ENCODE assay signal across 26 cellular contexts in genomic region chr14:79451601-79452000, GRCh38.
"Had no signal": no experiment of that assay in that cellular context is flagged by ENCODE, and none has a peak within 500 bp of the region (broad histone marks: within the 10 kb centered on the region; RNA-seq: fewer than 3 reads in every experiment).

No MANE protein-coding gene starts in this region.

- H3K27me3 Mint-ChIP-seq: activated CD4-positive, alpha-beta memory T cell treated with anti-CD3 and anti-CD28 coated beads, Interleukin-2, amount 10 ng/mL, durations not matched to agents 7 days and 5 days; activated CD4-positive, alpha-beta T cell treated with anti-CD3 and anti-CD28 coated beads, Interleukin-2, amount 10 ng/mL, durations not matched to agents 7 days and 5 days; activated T-helper 17 cell treated with anti-CD3 and anti-CD28 coated beads, Interleukin-2, amount 50 U/mL, for 72 hours; central memory CD8-positive, alpha-beta T cell had no signal

- H3K4me3 ChIP-seq: esophagus squamous epithelium, gastroesophageal sphincter, heart right ventricle had no signal

- H3K27ac ChIP-seq: brain microvascular endothelial cell, epithelial cell of prostate, esophagus squamous epithelium, gastroesophageal sphincter, heart right ventricle had no signal

- H3K36me3 Mint-ChIP-seq: activated naive CD8-positive, alpha-beta T cell had no signal

- H3K4me1 ChIP-seq: esophagus squamous epithelium, heart right ventricle had no signal

- H3K27ac Mint-ChIP-seq: activated CD4-positive, alpha-beta memory T cell treated with anti-CD3 and anti-CD28 coated beads, Interleukin-2, amount 10 ng/mL, durations not matched to agents 7 days and 5 days; activated CD4-positive, alpha-beta T cell treated with anti-CD3 and anti-CD28 coated beads, Interleukin-2, amount 10 ng/mL, durations not matched to agents 7 days and 5 days; activated naive CD8-positive, alpha-beta T cell; activated T-helper 17 cell treated with anti-CD3 and anti-CD28 coated beads, Interleukin-2, amount 50 U/mL, for 72 hours; WTC11 had no signal

- H3K4me3 Mint-ChIP-seq: activated CD4-positive, alpha-beta memory T cell treated with anti-CD3 and anti-CD28 coated beads, Interleukin-2, amount 10 ng/mL, durations not matched to agents 7 days and 5 days; activated CD4-positive, alpha-beta T cell treated with anti-CD3 and anti-CD28 coated beads, Interleukin-2, amount 10 ng/mL, durations not matched to agents 7 days and 5 days; activated naive CD8-positive, alpha-beta T cell; activated T-cell treated with anti-CD3 and anti-CD28 coated beads, Interleukin-2, amount 50 U/mL, for 4 hours; activated T-helper 17 cell treated with anti-CD3 and anti-CD28 coated beads, Interleukin-2, amount 50 U/mL, for 72 hours; central memory CD8-positive, alpha-beta T cell; WTC11 had no signal

- H3K27me3 ChIP-seq: brain microvascular endothelial cell, esophagus squamous epithelium, gastroesophageal sphincter, heart right ventricle had no signal

- H3K36me3 ChIP-seq: brain microvascular endothelial cell, esophagus squamous epithelium, gastroesophageal sphincter, heart right ventricle had no signal

- H3K9me3 ChIP-seq: esophagus squamous epithelium, gastroesophageal sphincter, heart right ventricle had no signal

- H3K9me3 Mint-ChIP-seq: activated CD4-positive, alpha-beta T cell treated with anti-CD3 and anti-CD28 coated beads, Interleukin-2, amount 10 ng/mL, durations not matched to agents 7 days and 5 days had no signal

- H3K4me1 Mint-ChIP-seq: activated CD4-positive, alpha-beta memory T cell treated with anti-CD3 and anti-CD28 coated beads, Interleukin-2, amount 10 ng/mL, durations not matched to agents 7 days and 5 days; activated CD4-positive, alpha-beta T cell treated with anti-CD3 and anti-CD28 coated beads, Interleukin-2, amount 10 ng/mL, durations not matched to agents 7 days and 5 days; activated T-helper 17 cell treated with anti-CD3 and anti-CD28 coated beads, Interleukin-2, amount 50 U/mL, for 72 hours; central memory CD8-positive, alpha-beta T cell; WTC11 had no signal

- DNase-seq: activated CD4-positive, alpha-beta memory T cell treated with anti-CD3 and anti-CD28 coated beads, Interleukin-2, amount 10 ng/mL, durations not matched to agents 7 days and 5 days; activated CD4-positive, alpha-beta T cell treated with anti-CD3 and anti-CD28 coated beads for 1 hour; activated CD4-positive, alpha-beta T cell treated with anti-CD3 and anti-CD28 coated beads for 4 hours; activated CD4-positive, alpha-beta T cell treated with anti-CD3 and anti-CD28 coated beads, Interleukin-2, amount 10 ng/mL, durations not matched to agents 7 days and 5 days; activated CD4-positive, alpha-beta T cell treated with anti-CD3 and anti-CD28 coated beads, Interleukin-2, amount 50 U/mL, for 4 hours; activated effector memory CD4-positive, alpha-beta T cell treated with Interleukin-2 at 50 U/mL for 16 hours; activated gamma-delta T cell treated with Interleukin-2 at 50 U/mL for 16 hours; activated naive CD4-positive, alpha-beta T cell treated with anti-CD3 and anti-CD28 coated beads, Interleukin-2, amount 50 U/mL, for 16 hours; activated naive CD4-positive, alpha-beta T cell treated with Interleukin-2 at 50 U/mL for 16 hours; activated T-cell treated with anti-CD3 and anti-CD28 coated beads, Interleukin-2, amount 50 U/mL, for 4 hours; amniotic stem cell; anterior cingulate cortex; brain microvascular endothelial cell; cortex of kidney; dermis blood vessel endothelial cell; effector CD8-positive, alpha-beta T cell; esophagus squamous epithelium; foreskin melanocyte; heart right ventricle; T-helper 2 cell had no signal

- ATAC-seq: activated T-cell treated with anti-CD3 and anti-CD28 coated beads, Interleukin-2, amount 50 U/mL, for 4 hours; activated T-helper 17 cell treated with anti-CD3 and anti-CD28 coated beads, Interleukin-2, amount 50 U/mL, for 72 hours; gastroesophageal sphincter; heart right ventricle; WTC11 had no signal
